In genomic region chr17:16215002-16215272, GRCh38 we compare ENCODE assay signal across 8 cellular contexts. TPM values are rescaled to one million over a fixed set of nuclear protein-coding genes. Genes with fewer than 3 reads are reported as not detected.
DNase-seq lines count a peak whose midpoint lies in the region; ATAC-seq, FAIRE-seq and TF ChIP-seq lines count a peak whose summit lies in the region.

No MANE protein-coding gene starts in this region.

- no peak for TF ChIP-seq POLR2A in sigmoid colon (IDR thresholded peaks at IDR 0.05)

- DNase-seq in activated T-cell treated with anti-CD3 and anti-CD28 coated beads for 24 hours (ENCODE audit: low read depth) (peak; percentile 23), NCI-H69 (lab: John Stamatoyannopoulos, UW) (peak; percentile 64), right cardiac atrium (peak; percentile 60 to 78 (median 76)), sigmoid colon (no peak), GM19239 (ENCODE audit: insufficient read length, low spot score) (no peak)
- no peak for DNase-seq in activated T-cell treated with anti-CD3 and anti-CD28 coated beads, Interleukin-2, amount 50 U/mL, for 1 hour
- no peak for DNase-seq in activated naive CD8-positive, alpha-beta T cell treated with anti-CD3 and anti-CD28 coated beads, Interleukin-2, amount 10 ng/mL, durations not matched to agents 7 days and 5 days

- TF ChIP-seq CTCF in sigmoid colon (IDR thresholded peaks at IDR 0.05) = no peak

- H3K27ac ChIP-seq in right cardiac atrium (ENCODE audit: low read length) = peak overlapping the region; percentile 84
- H3K27ac ChIP-seq in sigmoid colon = peak overlapping the region; percentile 93 to 96 (median 95)

- peak overlapping the region; percentile 80 for H3K27ac Mint-ChIP-seq in activated naive CD8-positive, alpha-beta T cell treated with anti-CD3 and anti-CD28 coated beads, Interleukin-2, amount 10 ng/mL, durations not matched to agents 7 days and 5 days

- peaks cover 28% of the 10 kb centered on the region for H3K4me1 Mint-ChIP-seq in activated naive CD8-positive, alpha-beta T cell treated with anti-CD3 and anti-CD28 coated beads, Interleukin-2, amount 10 ng/mL, durations not matched to agents 7 days and 5 days

- ATAC-seq in HG02840 (IDR thresholded peaks at IDR 0.05; ENCODE audit: low FRiP score, unreplicated experiment) (peak; percentile 34), right cardiac atrium (peak; percentile 59 to 73)
- ATAC-seq in activated naive CD8-positive, alpha-beta T cell treated with anti-CD3 and anti-CD28 coated beads, Interleukin-2, amount 10 ng/mL, durations not matched to agents 7 days and 5 days (ENCODE audit: low read depth) = peak; percentile 37

- no peak for FAIRE-seq in GM19239 (lab: Jason Lieb, UNC)

- H3K27me3 ChIP-seq in right cardiac atrium (ENCODE audit: control insufficient read depth, insufficient read depth) (no peaks in the 10 kb centered on the region), sigmoid colon (no peaks in the 10 kb centered on the region)

- no peak for TF ChIP-seq EP300 in sigmoid colon (IDR thresholded peaks at IDR 0.05)

- H3K9me3 Mint-ChIP-seq in activated naive CD8-positive, alpha-beta T cell treated with anti-CD3 and anti-CD28 coated beads, Interleukin-2, amount 10 ng/mL, durations not matched to agents 7 days and 5 days = no peaks in the 10 kb centered on the region

- intact Hi-C loops in right cardiac atrium (cut with DNase I) = no loop called here
- intact Hi-C loops in sigmoid colon (cut with DNase I) = no loop called here

- peaks cover 2% of the 10 kb centered on the region for H3K36me3 Mint-ChIP-seq in activated naive CD8-positive, alpha-beta T cell treated with anti-CD3 and anti-CD28 coated beads, Interleukin-2, amount 10 ng/mL, durations not matched to agents 7 days and 5 days

- POLR2A ChIA-PET in activated naive CD8-positive, alpha-beta T cell treated with anti-CD3 and anti-CD28 coated beads, Interleukin-2, amount 10 ng/mL, durations not matched to agents 7 days and 5 days (lab: Charles Lee) = interaction anchor here (1.0 to 4.2 kb wide), 8 partner anchors 12 to 270 kb away, joined by 3 to 41 read pairs (median 3); partner anchors contain the start of genes ADORA2B, CENPV, TRPV2 and TTC19

- H3K9me3 ChIP-seq in right cardiac atrium (ENCODE audit: control insufficient read depth, low read length) = no peaks in the 10 kb centered on the region
- no peaks in the 10 kb centered on the region for H3K9me3 ChIP-seq in sigmoid colon

- peaks cover 2% of the 10 kb centered on the region for H3K4me1 ChIP-seq in right cardiac atrium (ENCODE audit: control insufficient read depth, insufficient read depth, low read length)
- peaks cover 0 to 61% (median 41%) of the 10 kb centered on the region in 4 donors for H3K4me1 ChIP-seq in sigmoid colon

- no peaks in the 10 kb centered on the region for H3K27me3 Mint-ChIP-seq in activated naive CD8-positive, alpha-beta T cell treated with anti-CD3 and anti-CD28 coated beads, Interleukin-2, amount 10 ng/mL, durations not matched to agents 7 days and 5 days

- WGBS in right cardiac atrium = under 1% methylated on average over 27 of the region's 27 CpGs
- WGBS in sigmoid colon, 2 donors = 0 to 1% methylated on average over 27 of the region's 27 CpGs

- H3K4me3 ChIP-seq in right cardiac atrium (ENCODE audit: low read length) = peak overlapping the region; percentile 77
- H3K4me3 ChIP-seq in sigmoid colon = peak overlapping the region; percentile 82 to 95 (median 92)

- H3K4me3 Mint-ChIP-seq in activated naive CD8-positive, alpha-beta T cell treated with anti-CD3 and anti-CD28 coated beads, Interleukin-2, amount 10 ng/mL, durations not matched to agents 7 days and 5 days = peak overlapping the region; percentile 98

- H3K36me3 ChIP-seq in sigmoid colon = no peaks in the 10 kb centered on the region

RNA-seq across cellular contexts. Expression of gene NCOR1, which starts 0.4 kb away (rescaled TPM):
- 100 to 1,000 TPM; 157 to 161 TPM for total RNA-seq in activated naive CD8-positive, alpha-beta T cell treated with anti-CD3 and anti-CD28 coated beads, Interleukin-2, amount 10 ng/mL, durations not matched to agents 7 days and 5 days
- total RNA-seq in right cardiac atrium (10 to 100 TPM; 57.5 to 73.0 (median 69.8) TPM), sigmoid colon (100 to 1,000 TPM in 3 of 4 donors, 10 to 100 TPM in 1; 93.1 to 160 (median 112) TPM)
- polyA plus RNA-seq in right cardiac atrium (28.2 TPM), sigmoid colon (10 to 100 TPM; 25.8 to 86.9 (median 40.0) TPM)

RNA-seq across cellular contexts. Expression of gene PIGL, which starts 2.1 kb away (rescaled TPM):
- total RNA-seq in activated naive CD8-positive, alpha-beta T cell treated with anti-CD3 and anti-CD28 coated beads, Interleukin-2, amount 10 ng/mL, durations not matched to agents 7 days and 5 days = 10 to 100 TPM; 42.1 to 43.3 TPM
- total RNA-seq in right cardiac atrium (10 to 100 TPM; 10.9 to 16.7 (median 12.2) TPM), sigmoid colon (10 to 100 TPM; 20.3 to 42.4 (median 33.0) TPM)
- polyA plus RNA-seq in right cardiac atrium (9.6 TPM), sigmoid colon (10 to 100 TPM in 1 of 3 donors, 1 to 10 TPM in 2; 3.0 to 24.2 (median 5.1) TPM)

Comparison
In these comparisons a context has a peak if more than half of its experiments do, and no peak if none do; other contexts are left out.
1. DNase-seq: peak in activated T-cell treated with anti-CD3 and anti-CD28 coated beads for 24 hours (single experiment), NCI-H69 (single experiment) and right cardiac atrium (3 of 3); none in activated T-cell treated with anti-CD3 and anti-CD28 coated beads, Interleukin-2, amount 50 U/mL, for 1 hour (single experiment), activated naive CD8-positive, alpha-beta T cell treated with anti-CD3 and anti-CD28 coated beads, Interleukin-2, amount 10 ng/mL, durations not matched to agents 7 days and 5 days (single experiment), sigmoid colon (single experiment) and GM19239 (single experiment).
2. Peak in every context shown above with its lines, with median percentiles within 50 percentile points of each other: ATAC-seq.